15 cellular contexts compared by ENCODE assay signal in the genomic region with DNA sequence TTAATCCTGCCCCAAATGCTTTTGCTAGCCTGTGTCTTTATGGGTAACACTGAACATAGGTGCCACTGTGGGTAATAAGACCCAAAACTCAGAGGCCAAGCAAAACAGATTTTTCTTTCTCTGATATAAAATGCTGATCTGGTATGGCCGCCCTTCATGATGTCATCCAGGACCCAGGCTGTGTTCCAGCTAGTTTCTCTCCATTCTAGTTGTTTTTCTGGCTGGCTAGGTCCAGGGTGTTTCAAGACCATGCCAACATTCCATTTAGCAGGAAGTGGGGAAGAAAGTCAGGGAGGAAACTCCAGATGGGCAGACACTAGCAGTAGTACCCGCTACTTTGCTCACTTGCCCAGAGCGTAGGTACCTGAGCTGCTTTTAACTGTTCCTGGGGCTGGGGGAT.
DNase-seq lines count a peak whose midpoint lies in the region; ATAC-seq, FAIRE-seq and TF ChIP-seq lines count a peak whose summit lies in the region.
"Had no signal": no experiment of that assay in that cellular context is flagged by ENCODE, and none has a peak within 500 bp of the region (broad histone marks: within the 10 kb centered on the region; RNA-seq: fewer than 3 reads in every experiment).

No MANE protein-coding gene starts in this region.

- DNase-seq in A172 (ENCODE audit: low spot score), result peak; percentile 83
- DNase-seq in HS-5 (ENCODE audit: low read depth), result peak; percentile 72
- DNase-seq in bronchial epithelial cell (ENCODE audit: low read depth), result peak; percentile 61
- DNase-seq in kidney tubule cell (ENCODE audit: low spot score), result peak; percentile 88
- no peak for DNase-seq in stimulated activated CD8-positive, alpha-beta memory T cell treated with anti-CD3 and anti-CD28 coated beads, Interleukin-4, amount 100 ng/mL, for 48 hours
- DNase-seq in activated naive CD4-positive, alpha-beta T cell treated with anti-CD3 and anti-CD28 coated beads for 36 hours, result no peak
- DNase-seq: adrenal gland; BE2C; heart right ventricle; NCI-H1048; stimulated activated CD4-positive, alpha-beta T cell treated with anti-CD3 and anti-CD28 coated beads, Interleukin-2, amount 100 ng/mL, for 48 hours had no signal

- H3K27me3 Mint-ChIP-seq in activated naive CD4-positive, alpha-beta T cell treated with anti-CD3 and anti-CD28 coated beads for 36 hours (ENCODE audit: low read depth), result no peaks in the 10 kb centered on the region

- peaks cover 12% of the 10 kb centered on the region for H3K4me1 Mint-ChIP-seq in activated naive CD4-positive, alpha-beta T cell treated with anti-CD3 and anti-CD28 coated beads for 36 hours (ENCODE audit: low read depth)

- intact Hi-C loops in activated naive CD4-positive, alpha-beta T cell treated with anti-CD3 and anti-CD28 coated beads for 36 hours (cut with micrococcal nuclease), result loop anchor here (2.0 to 5.0 kb wide), 2 partner anchors 35 to 409 kb away; no protein-coding TSS in a partner anchor

- H3K4me3 Mint-ChIP-seq in activated naive CD4-positive, alpha-beta T cell treated with anti-CD3 and anti-CD28 coated beads for 36 hours, result no peak overlapping the region
- H3K4me3 Mint-ChIP-seq: nephron had no signal

- ATAC-seq in HG03442 (IDR thresholded peaks at IDR 0.05; ENCODE audit: unreplicated experiment) (no peak), HG03025 (IDR thresholded peaks at IDR 0.05; ENCODE audit: low FRiP score, unreplicated experiment) (no peak)

- H3K36me3 ChIP-seq in bronchial epithelial cell (ENCODE audit: control insufficient read depth, insufficient read depth, low read length), result peaks cover 15% of the 10 kb centered on the region

- no peak for TF ChIP-seq CTCF in bronchial epithelial cell (IDR thresholded peaks at IDR 0.05; ENCODE audit: insufficient read depth, low read length, severe bottlenecking)

- CTCF ChIA-PET in activated naive CD4-positive, alpha-beta T cell treated with anti-CD3 and anti-CD28 coated beads for 36 hours (lab: Charles Lee), result interaction anchor here (1.0 to 4.5 kb wide), 3 partner anchors 25 to 251 kb away, joined by 3 to 73 read pairs (median 4); no protein-coding TSS in a partner anchor

- H3K4me3 ChIP-seq in bronchial epithelial cell (ENCODE audit: low read depth, low read length), result no peak overlapping the region
- H3K4me3 ChIP-seq: adrenal gland, heart right ventricle had no signal

- H3K27me3 ChIP-seq in bronchial epithelial cell (ENCODE audit: control insufficient read depth, insufficient read depth, low read length), result no peaks in the 10 kb centered on the region
- H3K27me3 ChIP-seq: adrenal gland, BE2C, heart right ventricle had no signal

- H3K36me3 Mint-ChIP-seq in activated naive CD4-positive, alpha-beta T cell treated with anti-CD3 and anti-CD28 coated beads for 36 hours (ENCODE audit: low read depth), result no peaks in the 10 kb centered on the region

- H3K27ac Mint-ChIP-seq in activated naive CD4-positive, alpha-beta T cell treated with anti-CD3 and anti-CD28 coated beads for 36 hours, result no peak overlapping the region

- peaks cover 4% of the 10 kb centered on the region for H3K9me3 Mint-ChIP-seq in activated naive CD4-positive, alpha-beta T cell treated with anti-CD3 and anti-CD28 coated beads for 36 hours
- H3K9me3 Mint-ChIP-seq: nephron had no signal

- no peak for FAIRE-seq in bronchial epithelial cell (lab: Jason Lieb, UNC)
- FAIRE-seq: GM12891 had no signal

Comparison
In these comparisons a context has a peak if more than half of its experiments do, and no peak if none do; other contexts are left out.
1. DNase-seq: peak in A172 (single experiment), HS-5 (single experiment), bronchial epithelial cell (single experiment) and kidney tubule cell (single experiment); none in stimulated activated CD8-positive, alpha-beta memory T cell treated with anti-CD3 and anti-CD28 coated beads, Interleukin-4, amount 100 ng/mL, for 48 hours (single experiment) and activated naive CD4-positive, alpha-beta T cell treated with anti-CD3 and anti-CD28 coated beads for 36 hours (single experiment).